30 cellular contexts compared by ENCODE assay signal in the genomic region with DNA sequence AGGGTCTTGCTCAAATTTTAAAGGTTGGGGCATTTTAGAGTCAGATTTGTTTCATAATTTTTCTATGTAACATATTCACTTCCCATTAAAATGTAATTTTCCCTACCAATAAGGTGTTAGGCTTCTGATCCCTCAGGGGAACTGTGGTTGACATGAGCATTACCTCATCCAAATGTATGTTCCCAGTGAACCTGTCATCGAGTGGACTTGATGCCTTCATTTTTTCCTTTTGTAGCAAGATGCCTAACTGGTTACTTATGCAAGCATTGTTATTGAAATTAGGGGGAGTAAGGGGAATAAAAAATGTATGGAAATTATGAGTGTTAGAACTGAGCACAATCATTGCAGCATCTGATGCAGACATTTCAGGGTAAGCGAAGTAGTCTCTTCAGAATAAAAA.
"Had no signal": no experiment of that assay in that cellular context is flagged by ENCODE, and none has a peak within 500 bp of the region (broad histone marks: within the 10 kb centered on the region; RNA-seq: fewer than 3 reads in every experiment).

No MANE protein-coding gene starts in this region.

- ATAC-seq: naive thymus-derived CD8-positive, alpha-beta T cell; natural killer cell treated with Interleukin-12 subunit alpha and Interleukin-12 subunit beta and Interleukin-15 and Interleukin-18, amount 100 ng/mL, for 72 hours; right lobe of liver; stimulated activated memory B cell treated with anti-CD40 and anti-IgM and Interleukin-4, amounts not matched to agents 10 μg/mL and 1 μg/mL and 100 μg/mL, for 72 hours; stimulated activated naive CD8-positive, alpha-beta T cell treated with anti-CD3 and anti-CD28 coated beads, Interleukin-15, amount 100 ng/mL, for 72 hours; stimulated activated naive CD8-positive, alpha-beta T cell treated with anti-CD3 and anti-CD28 coated beads, Interleukin-15, Interleukin-2, amounts not matched to agents 100 U/mL and 50 U/mL, for 24 hours; upper lobe of right lung had no signal

- DNase-seq: naive thymus-derived CD8-positive, alpha-beta T cell; nephron progenitor cell; occipital lobe; ovary; posterior cingulate gyrus; psoas muscle; right cardiac atrium; right lobe of liver; sigmoid colon; spleen; stimulated activated CD4-positive, alpha-beta T cell treated with anti-CD3 and anti-CD28 coated beads, Interleukin-12 subunit alpha, Interleukin-12 subunit beta, amount 100 ng/mL, for 4 hours; stimulated activated CD4-positive, alpha-beta T cell treated with anti-CD3 and anti-CD28 coated beads, Interleukin-1b, Interleukin-23, amount 100 ng/mL, for 48 hours; stimulated activated CD4-positive, alpha-beta T cell treated with anti-CD3 and anti-CD28 coated beads, Interleukin-4, amount 100 ng/mL, for 1 hour; stimulated activated CD4-positive, alpha-beta T cell treated with anti-CD3 and anti-CD28 coated beads, Interleukin-4, amount 100 ng/mL, for 4 hours; stimulated activated CD8-positive, alpha-beta memory T cell treated with anti-CD3 and anti-CD28 coated beads, Interleukin-4, amount 100 ng/mL, for 48 hours; stimulated activated naive CD4-positive, alpha-beta T cell; stimulated activated naive CD8-positive, alpha-beta T cell treated with anti-CD3 and anti-CD28 coated beads, Interleukin-15, amount 100 ng/mL, for 72 hours; stimulated activated naive CD8-positive, alpha-beta T cell treated with anti-CD3 and anti-CD28 coated beads, Interleukin-15, Interleukin-2, amounts not matched to agents 100 U/mL and 50 U/mL, for 24 hours; substantia nigra; testis; tibial artery; transverse colon; upper lobe of right lung; uterus had no signal

- H3K4me3 ChIP-seq: neural progenitor cell, ovary, psoas muscle, right lobe of liver, sigmoid colon, skin epidermis, smooth muscle cell, spleen, suprapubic skin, testis, tibial artery, transverse colon, upper lobe of right lung, uterus had no signal
